8 cellular contexts compared by ENCODE assay signal in the genomic region with DNA sequence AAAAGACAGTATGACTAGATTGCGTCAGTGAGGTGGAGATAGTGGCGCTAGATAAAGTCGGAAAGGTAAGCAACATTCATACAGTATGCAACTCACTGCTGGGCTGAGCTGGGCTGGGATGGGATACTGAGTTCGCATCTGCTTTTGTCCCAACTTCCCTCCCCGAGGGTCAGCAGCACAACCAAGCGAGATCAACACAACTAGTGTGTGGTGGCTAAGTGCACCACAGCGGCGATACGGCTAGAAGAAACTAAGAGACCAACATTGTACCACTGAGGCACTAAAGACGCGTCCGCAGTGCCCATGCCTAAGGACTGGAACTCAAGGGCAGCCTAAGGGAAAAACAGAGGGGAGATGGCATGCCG. TPM values are rescaled to one million over a fixed set of nuclear protein-coding genes. Genes with fewer than 3 reads are reported as not detected.
DNase-seq lines count a peak whose midpoint lies in the region; ATAC-seq, FAIRE-seq and TF ChIP-seq lines count a peak whose summit lies in the region.

No MANE protein-coding gene starts in this region.

- peak; percentile 71 for FAIRE-seq in GM12891 (lab: Jason Lieb, UNC)

- DNase-seq in GM12891 (ENCODE audit: insufficient read length, low spot score) (no peak), SJSA1 (ENCODE audit: low read depth in 1 of 2, low spot score in 2 of 2) (no peak), fibroblast of mammary gland (ENCODE audit: low read depth) (no peak), prostate gland (ENCODE audit: low spot score) (no peak), NCI-H2196 treated with DMSO at 0.1 percent for 48 hours (lab: John Stamatoyannopoulos, UW; ENCODE audit: unreplicated experiment) (no peak), NCI-H526 treated with DMSO at 0.1 percent for 48 hours (lab: John Stamatoyannopoulos, UW) (no peak)

- H3K4me1 ChIP-seq in SJSA1 (replicated peaks) (peaks cover 17% of the 10 kb centered on the region), prostate gland (replicated peaks) (peaks cover 8% of the 10 kb centered on the region)

- no peaks in the 10 kb centered on the region for H3K27me3 ChIP-seq in SJSA1 (replicated peaks)
- H3K27me3 ChIP-seq in prostate gland (replicated peaks; ENCODE audit: insufficient read depth): no peaks in the 10 kb centered on the region

- H3K36me3 ChIP-seq in SJSA1: peaks cover 38% of the 10 kb centered on the region
- peaks cover 0 to 3% of the 10 kb centered on the region in 2 donors for H3K36me3 ChIP-seq in prostate gland

- ATAC-seq in GM21825 (IDR thresholded peaks at IDR 0.05; ENCODE audit: unreplicated experiment) (no peak), HG03175 (IDR thresholded peaks at IDR 0.05; ENCODE audit: unreplicated experiment) (no peak)

- peak overlapping the region; percentile 75 for H3K4me3 ChIP-seq in SJSA1
- peak overlapping the region; percentile 93 for H3K4me3 ChIP-seq in fibroblast of mammary gland (ENCODE audit: control insufficient read depth, low read depth, low read length)
- H3K4me3 ChIP-seq in prostate gland: peak overlapping the region; percentile 80 to 81

- TF ChIP-seq CTCF in fibroblast of mammary gland (conservative IDR thresholded peaks at IDR 0.05; ENCODE audit: control insufficient read depth, insufficient read depth, low read depth, low read length) (no peak), prostate gland (IDR thresholded peaks at IDR 0.05) (no peak)

- no peak overlapping the region for H3K27ac ChIP-seq in SJSA1
- H3K27ac ChIP-seq in prostate gland: peak overlapping the region; percentile 29 to 68

- intact Hi-C loops in prostate gland (cut with DNase I): no loop called here

- TF ChIP-seq POLR2A in GM12891 (IDR thresholded peaks at IDR 0.05; ENCODE audit: low read depth, low read length): no peak
- no peak for TF ChIP-seq POLR2A in prostate gland (IDR thresholded peaks at IDR 0.05)

- under 1% methylated on average over 13 of the region's 13 CpGs for WGBS in prostate gland

- H3K9me3 ChIP-seq in SJSA1 (replicated peaks): no peaks in the 10 kb centered on the region
- H3K9me3 ChIP-seq in prostate gland: no peaks in the 10 kb centered on the region

TF ChIP-seq in GM12891, 5 proteins besides CTCF, POLR2A, EP300 and RAD21:
- TF ChIP-seq PAX5 (IDR thresholded peaks at IDR 0.05; ENCODE audit: insufficient read depth, low read length, severe bottlenecking) (no peak), POLR2AphosphoS5 (IDR thresholded peaks at IDR 0.05; ENCODE audit: low read depth, low read length) (no peak), POU2F2 (IDR thresholded peaks at IDR 0.05; ENCODE audit: low read depth, low read length) (no peak), SPI1 (IDR thresholded peaks at IDR 0.05; ENCODE audit: low read depth, low read length) (no peak), TAF1 (IDR thresholded peaks at IDR 0.05; ENCODE audit: low read depth, low read length) (no peak)

RNA-seq across cellular contexts. Expression of a gene that starts 0.5 kb away (rescaled TPM):
- 64.3 TPM for polyA plus RNA-seq in GM12891 (2012; ENCODE audit: low read depth, missing spikeins)
- 59.1 and 60.1 TPM in 2 replicates for total RNA-seq in SJSA1 (2014; rRNA removed; shearing (Covaris generic))
- 10 to 100 TPM; 21.8 to 30.8 TPM for total RNA-seq in prostate gland

RNA-seq across cellular contexts. Expression of a gene that starts 0.6 kb away (rescaled TPM):
- 17.7 TPM for polyA plus RNA-seq in GM12891 (2012; ENCODE audit: low read depth, missing spikeins)
- total RNA-seq in SJSA1 (2014; rRNA removed; shearing (Covaris generic)): 50.1 and 57.7 TPM in 2 replicates
- 10 to 100 TPM; 30.8 to 42.4 TPM for total RNA-seq in prostate gland

RNA-seq across cellular contexts. Expression of a gene that starts 19.3 kb away (rescaled TPM):
- 863 TPM for polyA plus RNA-seq in GM12891 (2012; ENCODE audit: low read depth, missing spikeins)
- total RNA-seq in SJSA1 (2014; rRNA removed; shearing (Covaris generic)): 475 and 591 TPM in 2 replicates
- total RNA-seq in prostate gland: 100 to 1,000 TPM; 198 to 277 TPM

RNA-seq across cellular contexts. Expression of a gene that starts 44.2 kb away (rescaled TPM):
- polyA plus RNA-seq in GM12891 (2012; ENCODE audit: low read depth, missing spikeins): 17.2 TPM
- total RNA-seq in SJSA1 (2014; rRNA removed; shearing (Covaris generic)): 25.1 and 26.4 TPM in 2 replicates
- total RNA-seq in prostate gland: 10 to 100 TPM; 14.9 to 38.6 TPM

RNA-seq across cellular contexts. Expression of a gene that starts 52.9 kb away (rescaled TPM):
- 49.1 TPM for polyA plus RNA-seq in GM12891 (2012; ENCODE audit: low read depth, missing spikeins)
- total RNA-seq in SJSA1 (2014; rRNA removed; shearing (Covaris generic)): 60.5 and 71.3 TPM in 2 replicates
- total RNA-seq in prostate gland: 100 to 1,000 TPM in 1 of 2 donors, 10 to 100 TPM in 1; 41.5 to 207 TPM
